In the genomic region with DNA sequence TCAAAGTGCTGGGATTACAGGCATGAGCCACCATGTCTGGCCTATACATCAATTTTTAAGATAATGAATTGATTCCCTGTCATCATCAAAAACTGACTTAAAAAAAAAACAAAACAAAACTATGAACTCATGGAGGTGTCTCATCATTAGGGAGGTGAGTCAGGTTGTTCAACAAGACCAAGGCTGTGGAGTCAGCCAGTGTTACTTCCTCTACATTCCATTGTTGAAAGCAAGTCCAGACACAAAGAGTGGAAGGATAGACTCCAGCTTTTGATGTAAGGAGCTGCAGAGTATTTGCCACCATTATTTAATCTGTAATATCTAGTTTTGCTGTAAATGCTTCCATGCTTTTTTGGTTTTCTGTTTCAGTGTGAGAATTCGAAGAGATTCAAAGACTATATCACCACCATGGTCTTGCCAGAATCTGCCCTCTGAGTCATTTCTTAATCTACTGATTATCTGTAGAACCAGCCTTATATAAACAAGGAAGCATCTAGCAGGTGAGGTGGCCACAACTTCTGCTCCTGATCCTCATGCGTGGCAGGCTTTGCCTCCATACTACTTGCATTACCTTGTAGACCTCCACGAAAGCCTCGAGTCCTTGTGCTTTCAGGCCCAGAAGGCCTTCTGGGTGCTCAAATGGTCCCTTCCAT, we compare ENCODE assay signal across 9 cellular contexts.
DNase-seq lines count a peak whose midpoint lies in the region; ATAC-seq, FAIRE-seq and TF ChIP-seq lines count a peak whose summit lies in the region.
"Had no signal": no experiment of that assay in that cellular context is flagged by ENCODE, and none has a peak within 500 bp of the region (broad histone marks: within the 10 kb centered on the region; RNA-seq: fewer than 3 reads in every experiment).

No MANE protein-coding gene starts in this region.

- no peak for ATAC-seq in GM19395 (IDR thresholded peaks at IDR 0.05; ENCODE audit: unreplicated experiment)

- FAIRE-seq in H54 (lab: Jason Lieb, UNC) (peak; percentile 66), RCC 7860 (lab: Jason Lieb, UNC) (no peak)

- 73 to 77% methylated on average over 4 of the region's 4 CpGs for WGBS in esophagus, 2 donors

- TF ChIP-seq POLR2A in H54 (IDR thresholded peaks at IDR 0.05; ENCODE audit: low read depth, low read length) = no peak

- no peak overlapping the region for H3K4me3 ChIP-seq in esophagus (ENCODE audit: low read depth in 1 of 2, low read length in 2 of 2)
- H3K4me3 ChIP-seq: sigmoid colon had no signal

- intact Hi-C loops in posterior cingulate gyrus (cut with DNase I) = no loop called here

- DNase-seq in H54 (ENCODE audit: insufficient read length, low spot score) (peak; percentile 47), RCC 7860 (ENCODE audit: low spot score) (peak; percentile 47), renal cortical epithelial cell (ENCODE audit: low read depth) (peak; percentile 89), posterior cingulate gyrus (no peak), SHP77 treated with DMSO at 0.1 percent for 48 hours (lab: John Stamatoyannopoulos, UW) (no peak)
- DNase-seq: islet precursor cell, sigmoid colon had no signal

- no peaks in the 10 kb centered on the region for H3K36me3 ChIP-seq in esophagus (ENCODE audit: control insufficient read depth in 2 of 2, insufficient read depth in 2 of 2, low read length in 1 of 2)
- H3K36me3 ChIP-seq: sigmoid colon had no signal

- no peaks in the 10 kb centered on the region for H3K9me3 ChIP-seq in esophagus (ENCODE audit: control insufficient read depth in 2 of 2, insufficient read depth in 1 of 2, low read depth in 1 of 2, low read length in 1 of 2)

- no peaks in the 10 kb centered on the region for H3K27me3 ChIP-seq in esophagus (ENCODE audit: control insufficient read depth in 1 of 2, insufficient read depth in 2 of 2, low read length in 2 of 2)
- H3K27me3 ChIP-seq: sigmoid colon had no signal

- peaks cover 2% of the 10 kb centered on the region in 2 donors for H3K4me1 ChIP-seq in esophagus (ENCODE audit: control insufficient read depth in 2 of 2, insufficient read depth in 2 of 2, low read length in 1 of 2)
- H3K4me1 ChIP-seq: sigmoid colon had no signal

- H3K27ac ChIP-seq in esophagus (ENCODE audit: low read depth in 2 of 2, low read length in 1 of 2) = peak overlapping the region; percentile 49 to 53
- H3K27ac ChIP-seq: sigmoid colon had no signal

Comparison
In these comparisons a context has a peak if more than half of its experiments do, and no peak if none do; other contexts are left out.
1. DNase-seq: peak in H54 (single experiment), RCC 7860 (single experiment) and renal cortical epithelial cell (single experiment); none in posterior cingulate gyrus (0 of 10) and SHP77 treated with DMSO at 0.1 percent for 48 hours (single experiment).